In genomic region chr3:140972833-140973232, GRCh38 we compare ENCODE assay signal across 8 cellular contexts. TPM values are rescaled to one million over a fixed set of nuclear protein-coding genes. Genes with fewer than 3 reads are reported as not detected.
DNase-seq lines count a peak whose midpoint lies in the region; ATAC-seq and TF ChIP-seq lines count a peak whose summit lies in the region.

No MANE protein-coding gene starts in this region.

- peak in 1 of 2 donors; percentile 35 for DNase-seq in cardiac muscle cell (ENCODE audit: low read depth in 1 of 2, low spot score in 1 of 2)
- no peak for DNase-seq in right atrium auricular region (ENCODE audit: low spot score)
- peak; percentile 8 for DNase-seq in NCI-H460 (ENCODE audit: extremely low read depth, low read depth)
- DNase-seq in esophagus muscularis mucosa (ENCODE audit: extremely low spot score): no peak
- peak; percentile 9 for DNase-seq in stromal cell of bone marrow (ENCODE audit: low read depth)
- no peak for DNase-seq in NCI-H1436 treated with DMSO at 0.1 percent for 48 hours (lab: John Stamatoyannopoulos, UW)
- DNase-seq in prostate gland (ENCODE audit: low spot score): no peak

- H3K4me1 ChIP-seq in cardiac muscle cell (ENCODE audit: low read depth) (peaks cover 4% of the 10 kb centered on the region), right atrium auricular region (no peaks in the 10 kb centered on the region), esophagus muscularis mucosa (peaks cover 0 to 6% (median 0%) of the 10 kb centered on the region in 4 donors), prostate gland (replicated peaks) (no peaks in the 10 kb centered on the region)

- H3K27me3 ChIP-seq in cardiac muscle cell (no peaks in the 10 kb centered on the region), right atrium auricular region (no peaks in the 10 kb centered on the region), esophagus muscularis mucosa (no peaks in the 10 kb centered on the region), prostate gland (replicated peaks; ENCODE audit: insufficient read depth) (no peaks in the 10 kb centered on the region)

- H3K27ac ChIP-seq in cardiac muscle cell (no peak overlapping the region), right atrium auricular region (no peak overlapping the region), esophagus muscularis mucosa (replicated peaks in 1 of 4) (no peak overlapping the region), prostate gland (no peak overlapping the region)

- H3K4me3 ChIP-seq in cardiac muscle cell: no peak overlapping the region
- H3K4me3 ChIP-seq in right atrium auricular region: no peak overlapping the region
- H3K4me3 ChIP-seq in esophagus muscularis mucosa: no peak overlapping the region
- no peak overlapping the region for H3K4me3 ChIP-seq in prostate gland

- intact Hi-C loops in esophagus muscularis mucosa (cut with DNase I) (loop anchor here (5.0 kb wide), 1 partner anchor 71 kb away; no protein-coding TSS in a partner anchor), prostate gland (cut with DNase I) (no loop called here)

- H3K36me3 ChIP-seq in cardiac muscle cell: peaks cover 26% of the 10 kb centered on the region
- peaks cover 26% of the 10 kb centered on the region for H3K36me3 ChIP-seq in right atrium auricular region
- H3K36me3 ChIP-seq in esophagus muscularis mucosa: peaks cover 12 to 35% (median 25%) of the 10 kb centered on the region in 4 donors
- H3K36me3 ChIP-seq in prostate gland: no peaks in the 10 kb centered on the region

- no peak for ATAC-seq in GM21576 (IDR thresholded peaks at IDR 0.05; ENCODE audit: unreplicated experiment)

- TF ChIP-seq EP300 in esophagus muscularis mucosa (IDR thresholded peaks at IDR 0.05): no peak

- TF ChIP-seq POLR2A in esophagus muscularis mucosa (IDR thresholded peaks at IDR 0.05; ENCODE audit: low read depth) (no peak), prostate gland (IDR thresholded peaks at IDR 0.05) (no peak)

- TF ChIP-seq CTCF in cardiac muscle cell (IDR thresholded peaks at IDR 0.05; ENCODE audit: low read depth, low read length) (peak; percentile 50), right atrium auricular region (IDR thresholded peaks at IDR 0.05) (peak in 1 of 2 donors; percentile 49), esophagus muscularis mucosa (IDR thresholded peaks at IDR 0.05) (peak; percentile 23 to 43 (median 29)), prostate gland (IDR thresholded peaks at IDR 0.05) (peak in 1 of 4 experiments; percentile 25)

- H3K9me3 ChIP-seq in cardiac muscle cell (ENCODE audit: low read depth) (no peaks in the 10 kb centered on the region), right atrium auricular region (no peaks in the 10 kb centered on the region), esophagus muscularis mucosa (no peaks in the 10 kb centered on the region), prostate gland (no peaks in the 10 kb centered on the region)

RNA-seq across cellular contexts. Expression of gene SLC25A36, which starts 31.2 kb away (rescaled TPM):
- total RNA-seq in cardiac muscle cell (85.7 and 297 TPM in 2 replicates), right atrium auricular region (10 to 100 TPM; 31.0 to 78.8 TPM), esophagus muscularis mucosa (10 to 100 TPM; 42.8 to 56.9 (median 53.8) TPM), prostate gland (10 to 100 TPM; 91.0 to 93.9 TPM)
- polyA plus RNA-seq in cardiac muscle cell: 70.0 and 105 TPM in 2 replicates
- 47.9 and 57.7 TPM in 2 replicates for total RNA-seq in NCI-H460 (2014; rRNA removed; shearing (Covaris generic))
- 84.4 and 93.2 TPM in 2 replicates for polyA plus RNA-seq in NCI-H460 (2014; cell fraction: nucleus; rRNA removed)

Comparison
In these comparisons a context has a peak if more than half of its experiments do, and no peak if none do; other contexts are left out.
1. DNase-seq: peak in NCI-H460 (single experiment) and stromal cell of bone marrow (single experiment); none in right atrium auricular region (single experiment), esophagus muscularis mucosa (single experiment), NCI-H1436 treated with DMSO at 0.1 percent for 48 hours (single experiment) and prostate gland (single experiment).